8 cellular contexts compared by ENCODE assay signal in genomic region chr12:133130038-133130807, GRCh38. TPM values are rescaled to one million over a fixed set of nuclear protein-coding genes. Genes with fewer than 3 reads are reported as not detected.
A peak's percentile ranks its signal among the peaks of the same experiment; 100 is the strongest.
DNase-seq lines count a peak whose midpoint lies in the region; ATAC-seq and TF ChIP-seq lines count a peak whose summit lies in the region.

ZNF10 (plus strand) TSS chr12:133130627; CDS start chr12:133144493, 13,866 bp downstream.
ZNF891 (minus strand) TSS chr12:133130274; CDS start chr12:133121918, 8,356 bp downstream.

- H3K36me3 ChIP-seq in neural progenitor cell (peaks cover 62% of the 10 kb centered on the region), stomach smooth muscle (ENCODE audit: control insufficient read depth in 2 of 2, insufficient read depth in 2 of 2, low read length in 2 of 2) (peaks cover 15 to 16% of the 10 kb centered on the region in 2 donors)

- H4K20me1 ChIP-seq in neural progenitor cell (ENCODE audit: low read depth) = no peaks in the 10 kb centered on the region

- peaks cover 7% of the 10 kb centered on the region for H3K4me1 Mint-ChIP-seq in neural progenitor cell

- peak within 1 kb of the TSS; percentile 81 for H2AFZ ChIP-seq in neural progenitor cell (replicated peaks)

- peaks cover 15% of the 10 kb centered on the region for H3F3A ChIP-seq in neural progenitor cell (ENCODE audit: low read depth)

- H3K9me3 Mint-ChIP-seq in neural progenitor cell = peaks cover 81% of the 10 kb centered on the region

- H3K9me3 ChIP-seq in neural progenitor cell (ENCODE audit: low read depth) (peaks cover 50% of the 10 kb centered on the region), stomach smooth muscle (ENCODE audit: control insufficient read depth in 2 of 2, low read length in 2 of 2) (peaks cover 27 to 33% of the 10 kb centered on the region in 2 donors)

- peak within 1 kb of the TSS; percentile 82 for H3K4me3 ChIP-seq in neural progenitor cell
- peak within 1 kb of the TSS; percentile 87 to 97 for H3K4me3 ChIP-seq in stomach smooth muscle (ENCODE audit: low read length in 2 of 2)

- H3K27me3 Mint-ChIP-seq in neural progenitor cell (ENCODE audit: insufficient read depth, low read depth) = peaks cover 13% of the 10 kb centered on the region

- H3K27me3 ChIP-seq in foreskin keratinocyte (no peaks in the 10 kb centered on the region), neural progenitor cell (no peaks in the 10 kb centered on the region), stomach smooth muscle (ENCODE audit: control insufficient read depth in 1 of 2, insufficient read depth in 2 of 2, low read length in 2 of 2) (no peaks in the 10 kb centered on the region)

- peak within 1 kb of the TSS; percentile 66 for H3K9ac ChIP-seq in neural progenitor cell
- H3K9ac ChIP-seq in stomach smooth muscle (ENCODE audit: low read length in 2 of 2) = peak within 1 kb of the TSS; percentile 80 to 98

- H3K79me2 ChIP-seq in neural progenitor cell (ENCODE audit: low read depth) = peaks cover 75% of the 10 kb centered on the region

- H3K4me2 ChIP-seq in neural progenitor cell = peak within 1 kb of the TSS; percentile 82

- H3K4me3 Mint-ChIP-seq in neural progenitor cell = peak within 1 kb of the TSS; percentile 97

- peaks cover 72% of the 10 kb centered on the region for H3K36me3 Mint-ChIP-seq in neural progenitor cell

- peak; percentile 97 for DNase-seq in ELF-1 (ENCODE audit: low read depth, low spot score)
- peak; percentile 91 for DNase-seq in H4 (ENCODE audit: low spot score)
- peak; percentile 66 for DNase-seq in LoVo (ENCODE audit: low spot score)
- peak; percentile 77 for DNase-seq in SHP77 treated with DMSO at 0.1 percent for 48 hours (lab: John Stamatoyannopoulos, UW)
- peak; percentile 93 for DNase-seq in activated gamma-delta T cell treated with anti-CD3 and anti-CD28 coated beads, Interleukin-2, amount 50 U/mL, for 16 hours (ENCODE audit: low read depth)
- peak; percentile 88 to 92 for DNase-seq in foreskin keratinocyte
- DNase-seq in neural progenitor cell (ENCODE audit: low spot score) = peak; percentile 97

- ATAC-seq in foreskin keratinocyte = peak; percentile 95

- TF ChIP-seq CTCF in foreskin keratinocyte (conservative IDR thresholded peaks at IDR 0.05) (no peak), neural progenitor cell (IDR thresholded peaks at IDR 0.05) (no peak)

- H3K4me1 ChIP-seq in foreskin keratinocyte = no peaks in the 10 kb centered on the region
- H3K4me1 ChIP-seq in neural progenitor cell = peaks cover 5% of the 10 kb centered on the region
- H3K4me1 ChIP-seq in stomach smooth muscle (ENCODE audit: control insufficient read depth, insufficient read depth, low read length) = no peaks in the 10 kb centered on the region

- H3K27ac ChIP-seq in foreskin keratinocyte = peak within 1 kb of the TSS; percentile 15
- H3K27ac ChIP-seq in neural progenitor cell = peak within 1 kb of the TSS; percentile 90
- H3K27ac ChIP-seq in stomach smooth muscle (ENCODE audit: low read length) = peak within 1 kb of the TSS; percentile 94

- peak within 1 kb of the TSS; percentile 98 for H3K27ac Mint-ChIP-seq in neural progenitor cell

RNA-seq across cellular contexts. Expression of gene ZNF10, which starts in this region (rescaled TPM):
- 1.4 and 3.0 TPM in 2 replicates for total RNA-seq in H4 (2014; rRNA removed; shearing (Covaris generic))
- total RNA-seq in foreskin keratinocyte (2.3 and 3.0 TPM in 2 replicates), neural progenitor cell (ENCODE audit: low replicate concordance) (19.6 and 27.8 TPM in 2 replicates)
- polyA plus RNA-seq in foreskin keratinocyte = 0.71 and 1.0 TPM in 2 replicates

RNA-seq across cellular contexts. Expression of gene ZNF891, which starts in this region (rescaled TPM):
- total RNA-seq in H4 (2014; rRNA removed; shearing (Covaris generic)) = 0.43 and 0.47 TPM in 2 replicates
- total RNA-seq in foreskin keratinocyte (0.58 and 0.67 TPM in 2 replicates), neural progenitor cell (ENCODE audit: low replicate concordance) (6.0 and 7.2 TPM in 2 replicates)
- 0.12 and 0.20 TPM in 2 replicates for polyA plus RNA-seq in foreskin keratinocyte

Comparison
In these comparisons a context has a peak if more than half of its experiments do, and no peak if none do; other contexts are left out.
1. Peak in every context shown above with its lines: DNase-seq, ATAC-seq, H3K4me3 ChIP-seq and H3K27ac ChIP-seq.
2. H3K27ac ChIP-seq: peak in every context shown above with its lines; median percentile 94 in stomach smooth muscle; 90 in neural progenitor cell; 15 in foreskin keratinocyte.